Comparison of ENCODE assay signal across 2 cellular contexts in the genomic region with DNA sequence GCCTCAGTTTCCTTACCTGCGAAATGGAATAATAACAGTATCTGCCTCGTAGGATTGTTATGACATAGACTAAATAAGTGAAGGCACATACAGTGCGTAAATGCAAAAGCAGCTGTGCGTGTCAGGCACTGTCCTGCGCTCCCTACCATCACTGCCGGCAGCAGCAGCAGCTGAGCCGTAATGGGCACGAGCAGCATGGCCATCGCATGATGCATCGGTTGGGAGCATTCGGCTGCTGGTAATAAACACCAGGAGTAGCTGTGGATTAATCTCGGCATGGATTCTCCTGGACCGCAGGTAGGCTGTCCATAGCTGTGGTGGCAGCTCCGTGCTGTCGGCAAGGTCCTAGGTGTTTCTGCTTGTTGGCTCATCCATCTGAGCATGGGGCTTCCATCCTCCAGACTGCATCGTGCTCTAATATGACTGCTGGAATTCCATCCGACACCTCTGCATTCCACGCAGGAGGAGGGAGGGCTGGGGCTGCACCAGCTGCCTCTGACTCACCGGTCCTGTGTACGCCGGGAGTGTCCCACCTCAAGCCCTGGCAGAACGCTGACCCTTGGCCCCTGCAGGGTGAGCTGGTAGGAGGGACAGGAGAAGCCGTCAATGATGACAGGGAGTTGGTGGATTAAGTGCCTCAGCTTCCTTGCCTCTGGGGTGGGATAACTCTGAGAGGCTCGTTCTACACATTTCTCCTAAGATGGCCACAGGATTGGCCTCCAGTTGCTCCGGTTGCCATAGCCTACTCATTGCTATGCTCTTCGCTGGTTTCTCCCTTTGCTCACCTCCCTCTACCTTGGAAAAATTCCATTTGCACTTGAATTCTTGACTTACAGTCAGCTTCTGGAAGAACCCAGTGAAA.
TF ChIP-seq lines count a peak whose summit lies in the region.

No MANE protein-coding gene starts in this region.

TF ChIP-seq in IMR-90, 13 proteins besides CTCF, POLR2A, EP300 and RAD21:
- no peak for TF ChIP-seq USF2 (IDR thresholded peaks at IDR 0.05; ENCODE audit: low read depth, low read length)
- no peak for TF ChIP-seq NFE2L2 (IDR thresholded peaks at IDR 0.05; ENCODE audit: low read depth, low read length)
- no peak for TF ChIP-seq SMC3 (IDR thresholded peaks at IDR 0.05; ENCODE audit: low read depth, low read length)
- TF ChIP-seq RCOR1 (IDR thresholded peaks at IDR 0.05; ENCODE audit: insufficient replicate concordance, low read length), result no peak
- TF ChIP-seq BHLHE40 (IDR thresholded peaks at IDR 0.05; ENCODE audit: low read depth, low read length), result no peak
- TF ChIP-seq CHD1 (IDR thresholded peaks at IDR 0.05; ENCODE audit: low read depth, low read length), result no peak
- no peak for TF ChIP-seq MXI1 (IDR thresholded peaks at IDR 0.05; ENCODE audit: borderline replicate concordance, low read depth, low read length)
- TF ChIP-seq FOS (IDR thresholded peaks at IDR 0.05; ENCODE audit: low read depth, low read length), result no peak

TF ChIP-seq in H1, 55 proteins besides CTCF, POLR2A, EP300 and RAD21:
- TF ChIP-seq EZH2 (IDR thresholded peaks at IDR 0.05; ENCODE audit: low read depth, low read length, severe bottlenecking), result no peak
- TF ChIP-seq SIX5 (IDR thresholded peaks at IDR 0.05; ENCODE audit: low read depth, low read length), result no peak
- no peak for TF ChIP-seq KDM1A (IDR thresholded peaks at IDR 0.05; ENCODE audit: borderline replicate concordance, low read length)
- no peak for TF ChIP-seq SUZ12 (IDR thresholded peaks at IDR 0.05; ENCODE audit: low read length)
- no peak for TF ChIP-seq SP1 (IDR thresholded peaks at IDR 0.05; ENCODE audit: low read depth, low read length)
TF ChIP-seq in H1: peak in this region for 0.
